ENCODE assay signal across 9 cellular contexts in genomic region chr3:23539185-23539584, GRCh38.
"Had no signal": no experiment of that assay in that cellular context is flagged by ENCODE, and none has a peak within 500 bp of the region (broad histone marks: within the 10 kb centered on the region; RNA-seq: fewer than 3 reads in every experiment).

No MANE protein-coding gene starts in this region.

- H3K4me2 ChIP-seq: KMS-11 had no signal

- H3K36me3 ChIP-seq: HAP-1 had no signal

- H3K27ac ChIP-seq: KMS-11 had no signal

- DNase-seq: GOT3, H7, HFFc6, Karpas-422, KBM-7 had no signal

- H3K9ac ChIP-seq: KMS-11 had no signal

- H3K9me3 Mint-ChIP-seq: HFFc6 had no signal

- H3K4me3 Mint-ChIP-seq: HFFc6 had no signal

- ATAC-seq: HCT116 had no signal

- H3K9me3 ChIP-seq: HAP-1 had no signal

- H3K4me3 ChIP-seq: HAP-1 had no signal

- H3K27ac Mint-ChIP-seq: HFFc6 had no signal

- FAIRE-seq: HTR-8/SVneo had no signal
